Comparison of ENCODE assay signal across 8 cellular contexts in genomic region chr3:48086736-48087470, GRCh38.
DNase-seq lines count a peak whose midpoint lies in the region; ATAC-seq and TF ChIP-seq lines count a peak whose summit lies in the region.

No MANE protein-coding gene starts in this region.

- POLR2A ChIA-PET in Panc1 (lab: Charles Lee): interaction anchor here (0.6 kb wide), 2 partner anchors 47 to 160 kb away, joined by 3 to 7 read pairs; no protein-coding TSS in a partner anchor

- peaks cover 13% of the 10 kb centered on the region for H3K4me1 ChIP-seq in Panc1 (ENCODE audit: control insufficient read depth, insufficient read depth, low read length)

- peak; percentile 30 for DNase-seq in Panc1 (ENCODE audit: low read depth, low spot score)
- peak; percentile 69 for DNase-seq in epithelial cell of esophagus (ENCODE audit: low read depth)
- DNase-seq in osteocyte (ENCODE audit: extremely low spot score, unreplicated experiment): no peak
- no peak for DNase-seq in HuH-7 (ENCODE audit: low spot score)
- no peak for DNase-seq in NCI-H2029 treated with DMSO at 0.1 percent for 48 hours (lab: John Stamatoyannopoulos, UW)

- H3K4me1 Mint-ChIP-seq in osteocyte (ENCODE audit: unreplicated experiment): peaks cover 41% of the 10 kb centered on the region

- peak overlapping the region; percentile 74 for H3K27ac ChIP-seq in Panc1 (ENCODE audit: low read length)

- peaks cover 4% of the 10 kb centered on the region for H3K36me3 Mint-ChIP-seq in osteocyte (ENCODE audit: unreplicated experiment)

- H3K4me3 ChIP-seq in GM08714 (ENCODE audit: low read length): peak overlapping the region; percentile 88; the same call in 1 of the 2 replicates
- peak overlapping the region; percentile 85 to 86 for H3K4me3 ChIP-seq in Panc1 (ENCODE audit: low read depth in 2 of 2, low read length in 2 of 2)
- peak overlapping the region; percentile 94 for H3K4me3 ChIP-seq in epithelial cell of esophagus (ENCODE audit: low read length)

- no peak for TF ChIP-seq CTCF in Panc1 (IDR thresholded peaks at IDR 0.05)
- TF ChIP-seq CTCF in epithelial cell of esophagus (IDR thresholded peaks at IDR 0.05; ENCODE audit: insufficient read depth, low read depth, low read length, missing control alignments): no peak
- no peak for TF ChIP-seq CTCF in osteocyte (IDR thresholded peaks at IDR 0.05)

- ATAC-seq in Panc1: peak; percentile 1; the same call in 1 of the 2 replicates
- ATAC-seq in GM21825 (IDR thresholded peaks at IDR 0.05; ENCODE audit: unreplicated experiment): no peak
- no peak for ATAC-seq in HG03039 (IDR thresholded peaks at IDR 0.05; ENCODE audit: unreplicated experiment)

- H3K9me3 ChIP-seq in Panc1 (ENCODE audit: control insufficient read depth, insufficient read depth, low read depth, low read length): no peaks in the 10 kb centered on the region

- peaks cover 4% of the 10 kb centered on the region; the same call in 1 of the 2 replicates for H3K36me3 ChIP-seq in Panc1 (ENCODE audit: control insufficient read depth, insufficient read depth, low read length)

- CTCF ChIA-PET in Panc1 (lab: Charles Lee): interaction anchor here (0.6 kb wide), 1 partner anchor 39 kb away, joined by 3 read pairs; no protein-coding TSS in a partner anchor

- intact Hi-C loops in Panc1 (cut with micrococcal nuclease; ENCODE audit: unreplicated experiment): no loop called here

- H3K27ac Mint-ChIP-seq in osteocyte (ENCODE audit: unreplicated experiment): peak overlapping the region; percentile 98

- no peaks in the 10 kb centered on the region for H3K27me3 ChIP-seq in Panc1 (ENCODE audit: control insufficient read depth, insufficient read depth, low read length)

- no peaks in the 10 kb centered on the region for H3K27me3 Mint-ChIP-seq in osteocyte (ENCODE audit: unreplicated experiment)

- no peaks in the 10 kb centered on the region for H3K9me3 Mint-ChIP-seq in osteocyte (ENCODE audit: unreplicated experiment)

- H3K4me3 Mint-ChIP-seq in osteocyte (ENCODE audit: unreplicated experiment): peak overlapping the region; percentile 96

- BruUV-seq in Panc1 (replicated peaks; lab: Mats Ljungman, UMichigan): TSS peak; percentile 82

- in situ Hi-C loops in Panc1 (cut with HindIII; ENCODE audit: low pct_unique_long_range_greater_than_20kb, low sequenced_read_pairs): no loop called here

Comparison
In these comparisons a context has a peak if more than half of its experiments do, and no peak if none do; other contexts are left out.
1. DNase-seq: peak in Panc1 (single experiment) and epithelial cell of esophagus (single experiment); none in osteocyte (single experiment), HuH-7 (single experiment) and NCI-H2029 treated with DMSO at 0.1 percent for 48 hours (single experiment).
2. Peak in every context shown above with its lines, with median percentiles within 50 percentile points of each other: H3K4me3 ChIP-seq.